26 cellular contexts compared by ENCODE assay signal in the genomic region with DNA sequence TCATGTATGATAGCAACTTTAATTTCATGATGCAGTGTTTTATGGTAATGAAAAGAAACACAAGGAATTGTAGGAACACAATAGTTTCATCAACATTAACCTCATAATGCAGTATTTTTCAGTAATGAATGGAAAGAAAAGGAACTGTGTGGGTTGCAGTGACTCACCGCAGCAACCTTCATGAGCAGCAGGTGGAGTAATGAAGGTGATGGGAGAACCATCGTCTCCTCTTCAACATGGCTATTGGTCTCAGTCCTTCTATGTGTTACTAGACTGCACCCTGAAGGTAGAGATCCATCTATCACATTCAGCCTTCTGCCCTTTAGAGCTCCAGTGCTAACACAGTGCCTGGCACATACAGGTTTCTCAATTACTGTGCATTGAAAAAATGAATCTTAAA. TPM values are rescaled to one million over a fixed set of nuclear protein-coding genes. Genes with fewer than 3 reads are reported as not detected.
"Had no signal": no experiment of that assay in that cellular context is flagged by ENCODE, and none has a peak within 500 bp of the region (broad histone marks: within the 10 kb centered on the region; RNA-seq: fewer than 3 reads in every experiment).

No MANE protein-coding gene starts in this region.

- H3K27ac Mint-ChIP-seq: activated CD4-positive, alpha-beta memory T cell treated with anti-CD3 and anti-CD28 coated beads for 36 hours; activated naive CD8-positive, alpha-beta T cell treated with anti-CD3 and anti-CD28 coated beads for 36 hours; activated T-cell treated with anti-CD3 and anti-CD28 coated beads, Interleukin-2, amount 50 U/mL, for 72 hours; progenitor cell of endocrine pancreas; T-cell had no signal

- H3K9me3 Mint-ChIP-seq: activated CD4-positive, alpha-beta memory T cell treated with anti-CD3 and anti-CD28 coated beads for 36 hours had no signal

- H3K36me3 ChIP-seq: colonic mucosa, lower lobe of right lung, right atrium auricular region had no signal

- H3K4me1 Mint-ChIP-seq: activated naive CD8-positive, alpha-beta T cell treated with anti-CD3 and anti-CD28 coated beads for 36 hours; T-cell had no signal

- H3K4me3 ChIP-seq: body of pancreas, colonic mucosa, lower lobe of right lung, right atrium auricular region, skin epidermis had no signal

- H3K9me3 ChIP-seq: body of pancreas, colonic mucosa, lower lobe of right lung, right atrium auricular region had no signal

- H3K4me1 ChIP-seq: body of pancreas, colonic mucosa, lower lobe of right lung, right atrium auricular region had no signal

- H3K4me3 Mint-ChIP-seq: activated CD4-positive, alpha-beta memory T cell treated with anti-CD3 and anti-CD28 coated beads for 36 hours; activated naive CD8-positive, alpha-beta T cell treated with anti-CD3 and anti-CD28 coated beads for 36 hours; activated T-cell treated with anti-CD3 and anti-CD28 coated beads, Interleukin-2, amount 50 U/mL, for 72 hours; T-cell had no signal

- H3K27me3 ChIP-seq: body of pancreas, right atrium auricular region had no signal

- DNase-seq: activated CD4-positive, alpha-beta memory T cell treated with anti-CD3 and anti-CD28 coated beads for 36 hours; activated CD4-positive, alpha-beta T cell treated with anti-CD3 and anti-CD28 coated beads for 1 hour; activated gamma-delta T cell; activated naive CD8-positive, alpha-beta T cell treated with anti-CD3 and anti-CD28 coated beads for 36 hours; activated T-cell treated with anti-CD3 and anti-CD28 coated beads, Interleukin-2, amount 50 U/mL, for 72 hours; amygdala; body of pancreas; central memory CD4-positive, alpha-beta T cell; colonic mucosa; left cardiac atrium; lower lobe of right lung; midbrain; stimulated activated CD4-positive, alpha-beta T cell treated with anti-CD3 and anti-CD28 coated beads, Interleukin-4, amount 100 ng/mL, for 4 hours; stimulated activated CD8-positive, alpha-beta memory T cell treated with anti-CD3 and anti-CD28 coated beads, Interleukin-4, amount 100 ng/mL, for 48 hours; stimulated activated naive CD4-positive, alpha-beta T cell treated with Interleukin-2 at 50 U/mL for 16 hours; T-cell; T-helper 9 cell; trophoblast cell had no signal

- ATAC-seq: activated T-cell treated with anti-CD3 and anti-CD28 coated beads, Interleukin-2, amount 50 U/mL, for 72 hours; body of pancreas; esophagus mucosa; left cardiac atrium; lower lobe of right lung; T-cell had no signal

- H3K27ac ChIP-seq: body of pancreas, colonic mucosa, lower lobe of right lung, right atrium auricular region, skin epidermis had no signal

- H3K36me3 Mint-ChIP-seq: activated CD4-positive, alpha-beta memory T cell treated with anti-CD3 and anti-CD28 coated beads for 36 hours; activated naive CD8-positive, alpha-beta T cell treated with anti-CD3 and anti-CD28 coated beads for 36 hours; T-cell had no signal

RNA-seq across cellular contexts. Expression of a gene that starts 58.0 kb away (rescaled TPM):
- total RNA-seq: activated CD4-positive, alpha-beta memory T cell treated with anti-CD3 and anti-CD28 coated beads for 36 hours; activated naive CD8-positive, alpha-beta T cell treated with anti-CD3 and anti-CD28 coated beads for 36 hours; activated T-cell treated with anti-CD3 and anti-CD28 coated beads, Interleukin-2, amount 50 U/mL, for 72 hours; body of pancreas; colonic mucosa; esophagus mucosa; glomerular endothelial cell; left cardiac atrium; myocyte; omental fat pad; progenitor cell of endocrine pancreas; right atrium auricular region; T-cell had no signal
- polyA plus RNA-seq: neural cell had no signal
